Comparison of ENCODE assay signal across 9 cellular contexts in the genomic region with DNA sequence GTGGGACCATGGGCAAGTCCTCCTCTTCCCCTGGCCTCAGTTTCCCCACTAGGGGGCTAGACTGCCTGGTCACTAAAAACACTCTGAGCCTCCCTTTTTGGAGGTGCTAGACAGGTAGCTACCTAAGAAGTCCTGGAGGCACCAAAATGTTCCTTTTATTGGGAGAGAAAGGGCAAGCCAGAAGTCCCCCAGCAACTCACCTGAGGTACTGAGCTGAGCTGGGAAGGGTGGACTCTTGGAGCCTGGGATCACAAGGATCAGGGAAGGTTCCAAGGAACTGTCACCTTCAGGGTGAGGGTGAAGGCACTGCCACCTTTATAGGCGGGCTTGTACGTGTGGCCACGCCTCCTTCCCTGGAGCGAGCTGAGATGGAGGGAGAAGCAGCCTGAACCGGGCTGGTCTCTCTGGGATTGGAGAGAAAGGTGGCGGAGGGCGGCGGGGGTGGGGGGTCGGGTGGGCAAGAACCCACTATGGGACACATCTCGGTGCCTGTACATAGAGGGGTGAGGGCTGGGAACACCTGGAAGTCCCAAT. TPM values are rescaled to one million over a fixed set of nuclear protein-coding genes. Genes with fewer than 3 reads are reported as not detected.
DNase-seq lines count a peak whose midpoint lies in the region; ATAC-seq and TF ChIP-seq lines count a peak whose summit lies in the region.
"Had no signal": no experiment of that assay in that cellular context is flagged by ENCODE, and none has a peak within 500 bp of the region (broad histone marks: within the 10 kb centered on the region; RNA-seq: fewer than 3 reads in every experiment).

TSS of gene CYP1A1 (minus strand) at position 288 of the 534 bp plus-strand sequence. CDS start 2,431 bp downstream, outside the sequence.

- H3K4me3 ChIP-seq in SJSA1, result peak within 1 kb of the TSS; percentile 46
- peak within 1 kb of the TSS; percentile 9 to 12 for H3K4me3 ChIP-seq in body of pancreas

- 0 to 4% methylated on average over 1 to 8 of the region's 10 CpGs for WGBS in body of pancreas, 2 donors

- TF ChIP-seq POLR2A in body of pancreas (IDR thresholded peaks at IDR 0.05), result no peak

- H3K36me3 ChIP-seq in SJSA1, result no peaks in the 10 kb centered on the region
- H3K36me3 ChIP-seq in body of pancreas (replicated peaks in 1 of 2; ENCODE audit: insufficient read depth in 1 of 2, low read depth in 2 of 2), result no peaks in the 10 kb centered on the region

- ATAC-seq in body of pancreas (peak; percentile 65), left colon (peak; percentile 92), GM19328 (IDR thresholded peaks at IDR 0.05; ENCODE audit: unreplicated experiment) (no peak), GM21576 (IDR thresholded peaks at IDR 0.05; ENCODE audit: unreplicated experiment) (no peak)

- H3K9me3 ChIP-seq in SJSA1 (replicated peaks) (peaks cover 4% of the 10 kb centered on the region; the same call in 1 of the 2 replicates), body of pancreas (no peaks in the 10 kb centered on the region)

- H3K4me1 ChIP-seq in SJSA1 (replicated peaks), result peaks cover 13% of the 10 kb centered on the region
- peaks cover 14% of the 10 kb centered on the region for H3K4me1 ChIP-seq in body of pancreas

- DNase-seq in NCI-H1436 (lab: John Stamatoyannopoulos, UW) (peak; percentile 30), NCI-H1436 treated with DMSO at 0.1 percent for 48 hours (lab: John Stamatoyannopoulos, UW) (no peak), SJSA1 (ENCODE audit: low read depth in 1 of 2, low spot score in 2 of 2) (no peak), body of pancreas (peak; percentile 57 to 76 (median 66)), left colon (peak; percentile 44 to 57)
- DNase-seq in stimulated activated CD4-positive, alpha-beta T cell treated with anti-CD3 and anti-CD28 coated beads, Interleukin-2, amount 100 ng/mL, for 48 hours, result peak; percentile 17 to 33
- DNase-seq: DND-41 had no signal

- TF ChIP-seq CTCF in body of pancreas (IDR thresholded peaks at IDR 0.05), result no peak

- H3K27me3 ChIP-seq in SJSA1 (replicated peaks), result no peaks in the 10 kb centered on the region
- H3K27me3 ChIP-seq in body of pancreas, result peaks cover 0 to 6% of the 10 kb centered on the region in 2 donors

- intact Hi-C loops in body of pancreas (cut with DNase I), result no loop called here
- intact Hi-C loops in left colon (cut with DNase I, micrococcal nuclease), result no loop called here

- peak within 1 kb of the TSS; percentile 39 for H3K27ac ChIP-seq in SJSA1
- peak within 1 kb of the TSS in 1 of 4 donors; percentile 30 for H3K27ac ChIP-seq in body of pancreas

RNA-seq across cellular contexts. Expression of gene CYP1A1, which starts in this region (rescaled TPM):
- 0.18 TPM in 1 of 2 replicates, not detected in the other for total RNA-seq in SJSA1 (2014; rRNA removed; shearing (Covaris generic))
- total RNA-seq in body of pancreas (1 to 10 TPM in 1 of 2 donors, not detected in 1; 1.6 TPM), left colon (under 1 TPM in 1 of 2 donors, not detected in 1; 0.82 TPM)

Comparison
In these comparisons a context has a peak if more than half of its experiments do, and no peak if none do; other contexts are left out.
1. DNase-seq: peak in NCI-H1436 (single experiment), body of pancreas (4 of 4) and stimulated activated CD4-positive, alpha-beta T cell treated with anti-CD3 and anti-CD28 coated beads, Interleukin-2, amount 100 ng/mL, for 48 hours (2 of 2); none in NCI-H1436 treated with DMSO at 0.1 percent for 48 hours (single experiment) and SJSA1 (0 of 2).
2. Peak in DNase-seq and ATAC-seq in left colon; RNA of the gene not detected or under 1 TPM.